ENCODE assay signal across 1 cellular context in genomic region chr2:54556659-54557121, GRCh38.
TF ChIP-seq lines count a peak whose summit lies in the region.

No MANE protein-coding gene starts in this region.

TF ChIP-seq in H1, 55 proteins besides CTCF, POLR2A, EP300 and RAD21 (continued from another document):
- TF ChIP-seq CHD7 (IDR thresholded peaks at IDR 0.05; ENCODE audit: insufficient replicate concordance, low read length) (no peak), BCL11A (IDR thresholded peaks at IDR 0.05; ENCODE audit: low read depth in 2 of 2, low read length in 2 of 2) (no peak)
